Comparison of ENCODE assay signal across 12 cellular contexts in the genomic region with DNA sequence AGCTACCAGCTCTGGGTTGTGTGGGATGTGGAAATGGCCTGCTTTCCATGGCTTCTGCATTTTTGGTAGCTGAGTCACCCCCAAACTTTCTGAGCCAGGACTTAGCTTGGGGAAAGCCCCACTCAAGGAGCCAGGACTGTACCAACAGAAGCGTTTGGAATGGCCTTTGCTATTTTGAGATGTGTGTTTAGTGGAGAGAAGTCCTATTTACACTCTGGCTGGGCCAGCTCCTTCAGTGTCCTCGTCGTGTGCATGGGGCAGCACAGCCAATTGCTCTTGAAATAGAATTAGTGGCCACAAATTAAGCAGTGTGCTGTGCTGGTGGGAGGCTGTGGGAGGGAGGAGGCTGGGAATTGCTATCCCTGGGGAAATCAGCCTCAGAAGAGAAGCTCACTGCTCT. TPM values are rescaled to one million over a fixed set of nuclear protein-coding genes. Genes with fewer than 3 reads are reported as not detected.
DNase-seq lines count a peak whose midpoint lies in the region; ATAC-seq, FAIRE-seq and TF ChIP-seq lines count a peak whose summit lies in the region.
"Had no signal": no experiment of that assay in that cellular context is flagged by ENCODE, and none has a peak within 500 bp of the region (broad histone marks: within the 10 kb centered on the region; RNA-seq: fewer than 3 reads in every experiment).

No MANE protein-coding gene starts in this region.

- H3K4me1 Mint-ChIP-seq in chondrocyte (ENCODE audit: low read depth), result peaks cover 43% of the 10 kb centered on the region
- H3K4me1 Mint-ChIP-seq: activated CD4-positive, alpha-beta memory T cell treated with anti-CD3 and anti-CD28 coated beads, Interleukin-2, amount 10 ng/mL, durations not matched to agents 7 days and 5 days had no signal

- 42% methylated on average over 3 of the region's 3 CpGs; no CpG with 5 or more reads in 1 of the 2 donors for WGBS in upper lobe of left lung, 2 donors

- no peak for TF ChIP-seq POLR2A in upper lobe of left lung (IDR thresholded peaks at IDR 0.05)

- H3K27ac Mint-ChIP-seq in chondrocyte (ENCODE audit: unreplicated experiment), result peak overlapping the region; percentile 67
- H3K27ac Mint-ChIP-seq: activated CD4-positive, alpha-beta memory T cell treated with anti-CD3 and anti-CD28 coated beads, Interleukin-2, amount 10 ng/mL, durations not matched to agents 7 days and 5 days had no signal

- no peaks in the 10 kb centered on the region for H3K9me3 Mint-ChIP-seq in chondrocyte (ENCODE audit: low read depth)
- H3K9me3 Mint-ChIP-seq: activated CD4-positive, alpha-beta memory T cell treated with anti-CD3 and anti-CD28 coated beads, Interleukin-2, amount 10 ng/mL, durations not matched to agents 7 days and 5 days had no signal

- H3K36me3 ChIP-seq in upper lobe of left lung, result no peaks in the 10 kb centered on the region

- peak in 1 of 4 donors; percentile 52 for TF ChIP-seq EP300 in upper lobe of left lung (IDR thresholded peaks at IDR 0.05)

- H3K4me1 ChIP-seq in upper lobe of left lung, result peaks cover 3 to 27% (median 18%) of the 10 kb centered on the region in 4 donors

- FAIRE-seq in HTR-8/SVneo (lab: Jason Lieb, UNC) (no peak), D721Med (lab: Jason Lieb, UNC) (no peak)
- FAIRE-seq: kidney had no signal

- no peaks in the 10 kb centered on the region for H3K27me3 Mint-ChIP-seq in chondrocyte (ENCODE audit: low read depth)

- DNase-seq in HTR-8/SVneo (ENCODE audit: insufficient read length, low spot score), result peak; percentile 29
- DNase-seq in chondrocyte (ENCODE audit: low spot score), result no peak
- DNase-seq in kidney tubule cell (ENCODE audit: low spot score), result peak; percentile 93
- peak in 1 of 2 donors; percentile 79 for DNase-seq in upper lobe of left lung
- no peak for DNase-seq in NCI-H1105 treated with DMSO at 0.1 percent for 48 hours (lab: John Stamatoyannopoulos, UW)
- no peak for DNase-seq in D721Med (ENCODE audit: insufficient read length, low spot score)
- DNase-seq in NCI-H1694 treated with DMSO at 0.1 percent for 48 hours (lab: John Stamatoyannopoulos, UW), result no peak
- DNase-seq: activated CD4-positive, alpha-beta memory T cell treated with anti-CD3 and anti-CD28 coated beads, Interleukin-2, amount 10 ng/mL, durations not matched to agents 7 days and 5 days; GOT3; kidney; stimulated activated CD4-positive, alpha-beta T cell treated with anti-CD3 and anti-CD28 coated beads, Interleukin-1b, Interleukin-23, amount 100 ng/mL, for 48 hours had no signal

- H3K4me3 Mint-ChIP-seq in chondrocyte (ENCODE audit: unreplicated experiment), result no peak overlapping the region
- H3K4me3 Mint-ChIP-seq: activated CD4-positive, alpha-beta memory T cell treated with anti-CD3 and anti-CD28 coated beads, Interleukin-2, amount 10 ng/mL, durations not matched to agents 7 days and 5 days had no signal

- H3K4me3 ChIP-seq in upper lobe of left lung, result no peak overlapping the region

- TF ChIP-seq CTCF in chondrocyte (IDR thresholded peaks at IDR 0.05) (no peak), upper lobe of left lung (IDR thresholded peaks at IDR 0.05) (no peak), D721Med (IDR thresholded peaks at IDR 0.05; ENCODE audit: insufficient read depth, missing control alignments) (no peak)

- peak; percentile 77 to 90 for ATAC-seq in upper lobe of left lung (ENCODE audit: low FRiP score in 2 of 2)
- no peak for ATAC-seq in HG03432 (IDR thresholded peaks at IDR 0.05; ENCODE audit: unreplicated experiment)

- H3K36me3 Mint-ChIP-seq in chondrocyte (ENCODE audit: low read depth), result no peaks in the 10 kb centered on the region

- H3K9me3 ChIP-seq in upper lobe of left lung, result no peaks in the 10 kb centered on the region

- peak overlapping the region in 2 of 4 donors; percentile 39 to 60 for H3K27ac ChIP-seq in upper lobe of left lung

- H3K27me3 ChIP-seq in upper lobe of left lung, result no peaks in the 10 kb centered on the region

RNA-seq across cellular contexts. Expression of a gene that starts 51.6 kb away (rescaled TPM):
- total RNA-seq in chondrocyte, result 3.6 to 4.7 TPM (median 3.8 TPM) in 3 replicates
- 10 to 100 TPM; 28.5 to 49.2 (median 38.2) TPM for total RNA-seq in upper lobe of left lung
- total RNA-seq: activated CD4-positive, alpha-beta memory T cell treated with anti-CD3 and anti-CD28 coated beads, Interleukin-2, amount 10 ng/mL, durations not matched to agents 7 days and 5 days had no signal

Comparison
In these comparisons a context has a peak if more than half of its experiments do, and no peak if none do; other contexts are left out.
1. DNase-seq: peak in HTR-8/SVneo (single experiment) and kidney tubule cell (single experiment); none in chondrocyte (single experiment), NCI-H1105 treated with DMSO at 0.1 percent for 48 hours (single experiment), D721Med (single experiment) and NCI-H1694 treated with DMSO at 0.1 percent for 48 hours (single experiment).